8 cellular contexts compared by ENCODE assay signal in genomic region chr10:102669206-102670064, GRCh38. TPM values are rescaled to one million over a fixed set of nuclear protein-coding genes. Genes with fewer than 3 reads are reported as not detected.
DNase-seq lines count a peak whose midpoint lies in the region; ATAC-seq and TF ChIP-seq lines count a peak whose summit lies in the region.

No MANE protein-coding gene starts in this region.

- intact Hi-C loops in CD14-positive monocyte (cut with micrococcal nuclease) = no loop called here

- H3K4me1 Mint-ChIP-seq in CD14-positive monocyte (peaks cover 41% of the 10 kb centered on the region), nephron progenitor cell (peaks cover 71% of the 10 kb centered on the region)

- H3K4me1 ChIP-seq in duodenal mucosa (ENCODE audit: control insufficient read depth in 1 of 2, insufficient read depth in 2 of 2, low read length in 2 of 2) = peaks cover 28% of the 10 kb centered on the region in 2 donors

- H3K27me3 Mint-ChIP-seq in CD14-positive monocyte (ENCODE audit: low read depth in 3 of 3) (peaks cover 2 to 10% (median 6%) of the 10 kb centered on the region in 3 donors), nephron progenitor cell (ENCODE audit: low read depth, poor library complexity) (peaks cover 2% of the 10 kb centered on the region)

- ATAC-seq in GM21526 (IDR thresholded peaks at IDR 0.05; ENCODE audit: low FRiP score, unreplicated experiment) (no peak), HG03521 (IDR thresholded peaks at IDR 0.05; ENCODE audit: unreplicated experiment) (no peak)

- H3K27me3 ChIP-seq in duodenal mucosa (ENCODE audit: control insufficient read depth in 1 of 2, insufficient read depth in 2 of 2, low read length in 2 of 2) = no peaks in the 10 kb centered on the region

- no peaks in the 10 kb centered on the region for H3K9me3 Mint-ChIP-seq in CD14-positive monocyte
- no peaks in the 10 kb centered on the region for H3K9me3 Mint-ChIP-seq in nephron progenitor cell

- H3K9me3 ChIP-seq in duodenal mucosa (ENCODE audit: control insufficient read depth in 1 of 2, low read length in 2 of 2) = no peaks in the 10 kb centered on the region

- H3K9ac ChIP-seq in duodenal mucosa (ENCODE audit: low read depth in 1 of 2, low read length in 2 of 2) = peak overlapping the region in 1 of 2 donors; percentile 29

- H3K36me3 Mint-ChIP-seq in CD14-positive monocyte = no peaks in the 10 kb centered on the region
- no peaks in the 10 kb centered on the region for H3K36me3 Mint-ChIP-seq in nephron progenitor cell (ENCODE audit: low read depth)

- H3K27ac Mint-ChIP-seq in CD14-positive monocyte (peak overlapping the region in 4 of 7 donors; percentile 13 to 50 (median 36)), nephron progenitor cell (no peak overlapping the region)

- DNase-seq in CD14-positive monocyte (ENCODE audit: low spot score) (no peak), LHCN-M2 (ENCODE audit: low read depth) (peak; percentile 89), nephron progenitor cell (peak; percentile 28), NOMO-1 (lab: John Stamatoyannopoulos, UW; ENCODE audit: unreplicated experiment in 2 of 2) (no peak)
- no peak for DNase-seq in activated CD4-positive, alpha-beta T cell treated with anti-CD3 and anti-CD28 coated beads, Interleukin-2, amount 50 U/mL, for 48 hours

- H3K4me3 Mint-ChIP-seq in CD14-positive monocyte (no peak overlapping the region), nephron progenitor cell (no peak overlapping the region)

- H3K27ac ChIP-seq in duodenal mucosa (ENCODE audit: low read depth, low read length) = peak overlapping the region; percentile 32

- TF ChIP-seq CTCF in CD14-positive monocyte (IDR thresholded peaks at IDR 0.05) = peak; percentile 27
- TF ChIP-seq CTCF in nephron progenitor cell (IDR thresholded peaks at IDR 0.05) = no peak

- no peaks in the 10 kb centered on the region for H3K36me3 ChIP-seq in duodenal mucosa (ENCODE audit: control insufficient read depth in 1 of 2, insufficient read depth in 2 of 2, low read length in 2 of 2)

- peak overlapping the region in 1 of 2 donors; percentile 1 for H3K4me3 ChIP-seq in duodenal mucosa (ENCODE audit: low read depth in 1 of 2, low read length in 2 of 2)

RNA-seq across cellular contexts. Expression of gene TRIM8, which starts 25.2 kb away (rescaled TPM):
- 10 to 100 TPM; 39.4 to 41.4 TPM for polyA plus RNA-seq in CD14-positive monocyte
- 135 and 136 TPM in 2 replicates for total RNA-seq in LHCN-M2 (2014; rRNA removed)
- 155 TPM for polyA plus RNA-seq in LHCN-M2 (2012)

RNA-seq across cellular contexts. Expression of gene ARL3, which starts 44.8 kb away (rescaled TPM):
- polyA plus RNA-seq in CD14-positive monocyte = 1 to 10 TPM; 6.0 to 6.3 TPM
- 8.3 and 10.3 TPM in 2 replicates for total RNA-seq in LHCN-M2 (2014; rRNA removed)
- polyA plus RNA-seq in LHCN-M2 (2012) = 27.6 TPM

RNA-seq across cellular contexts. Expression of gene SFXN2, which starts 45.0 kb away (rescaled TPM):
- 1 to 10 TPM; 1.8 to 2.0 TPM for polyA plus RNA-seq in CD14-positive monocyte
- total RNA-seq in LHCN-M2 (2014; rRNA removed) = 2.2 and 3.4 TPM in 2 replicates
- polyA plus RNA-seq in LHCN-M2 (2012) = 3.7 TPM

Comparison
In these comparisons a context has a peak if more than half of its experiments do, and no peak if none do; other contexts are left out.
1. DNase-seq: peak in LHCN-M2 (single experiment) and nephron progenitor cell (single experiment); none in CD14-positive monocyte (single experiment), NOMO-1 (0 of 2) and activated CD4-positive, alpha-beta T cell treated with anti-CD3 and anti-CD28 coated beads, Interleukin-2, amount 50 U/mL, for 48 hours (0 of 2).